10 cellular contexts compared by ENCODE assay signal in the genomic region with DNA sequence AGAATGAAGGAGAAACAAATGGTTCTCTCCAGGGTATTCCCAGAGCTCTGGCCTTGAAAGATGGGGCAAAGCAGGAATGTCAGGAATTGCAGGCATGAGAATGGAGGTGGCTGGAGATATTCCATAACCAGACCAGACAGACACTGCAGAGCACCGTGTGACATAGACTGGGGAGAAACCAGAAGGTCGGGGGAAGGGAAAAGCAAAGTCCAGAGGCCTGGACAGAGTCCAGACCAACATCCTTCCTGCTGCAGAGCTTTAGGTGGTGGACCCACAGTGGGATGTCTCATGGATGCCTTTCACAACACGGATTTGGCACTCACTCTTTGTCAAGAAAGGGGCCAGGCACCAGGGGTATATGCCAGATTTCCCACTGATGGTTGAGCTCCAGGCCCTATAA.
A peak's percentile ranks its signal among the peaks of the same experiment; 100 is the strongest.
DNase-seq lines count a peak whose midpoint lies in the region; ATAC-seq and TF ChIP-seq lines count a peak whose summit lies in the region.
"Had no signal": no experiment of that assay in that cellular context is flagged by ENCODE, and none has a peak within 500 bp of the region (broad histone marks: within the 10 kb centered on the region; RNA-seq: fewer than 3 reads in every experiment).

No MANE protein-coding gene starts in this region.

- H3K4me1 ChIP-seq in foreskin keratinocyte = peaks cover 4% of the 10 kb centered on the region

- peaks cover 60% of the 10 kb centered on the region for H3K4me1 Mint-ChIP-seq in stimulated activated naive CD8-positive, alpha-beta T cell treated with anti-CD3 and anti-CD28 coated beads, Interleukin-15, Interleukin-2, amounts not matched to agents 100 ng/mL and 50 ng/mL, for 24 hours (ENCODE audit: low read depth)
- peaks cover 38% of the 10 kb centered on the region for H3K4me1 Mint-ChIP-seq in activated CD8-positive, alpha-beta T cell treated with anti-CD3 and anti-CD28 coated beads, Interleukin-2, amount 10 ng/mL, durations not matched to agents 7 days and 5 days (ENCODE audit: low read depth)

- no peak overlapping the region for H3K27ac ChIP-seq in foreskin keratinocyte

- POLR2A ChIA-PET in activated CD8-positive, alpha-beta T cell treated with anti-CD3 and anti-CD28 coated beads, Interleukin-2, amount 10 ng/mL, durations not matched to agents 7 days and 5 days (lab: Charles Lee) = interaction anchor here (1.2 kb wide), 1 partner anchor 64 kb away, joined by 3 read pairs; no protein-coding TSS in a partner anchor

- no peak for ATAC-seq in stimulated activated naive CD8-positive, alpha-beta T cell treated with anti-CD3 and anti-CD28 coated beads, Interleukin-15, Interleukin-2, amounts not matched to agents 100 U/mL and 50 U/mL, for 24 hours
- ATAC-seq in activated CD8-positive, alpha-beta T cell treated with anti-CD3 and anti-CD28 coated beads, Interleukin-2, amount 10 ng/mL, durations not matched to agents 7 days and 5 days = no peak
- no peak for ATAC-seq in foreskin keratinocyte

- DNase-seq in stimulated activated naive CD8-positive, alpha-beta T cell treated with anti-CD3 and anti-CD28 coated beads, Interleukin-15, Interleukin-2, amounts not matched to agents 100 U/mL and 50 U/mL, for 24 hours = no peak
- DNase-seq in activated CD8-positive, alpha-beta T cell treated with anti-CD3 and anti-CD28 coated beads, Interleukin-2, amount 10 ng/mL, durations not matched to agents 7 days and 5 days = no peak
- DNase-seq in kidney glomerular epithelial cell (lab: John Stamatoyannopoulos, UW) = peak; percentile 76
- no peak for DNase-seq in NCI-H1694 (lab: John Stamatoyannopoulos, UW)
- no peak for DNase-seq in foreskin keratinocyte
- no peak for DNase-seq in NCI-H2227 treated with DMSO at 0.1 percent for 48 hours (lab: John Stamatoyannopoulos, UW)
- DNase-seq in NCI-H345 treated with DMSO at 0.1 percent for 48 hours (lab: John Stamatoyannopoulos, UW; ENCODE audit: unreplicated experiment) = no peak
- DNase-seq: hippocampal formation, Kasumi-1 had no signal

- CTCF ChIA-PET in activated CD8-positive, alpha-beta T cell treated with anti-CD3 and anti-CD28 coated beads, Interleukin-2, amount 10 ng/mL, durations not matched to agents 7 days and 5 days (lab: Charles Lee) = no interaction called here

- H3K36me3 Mint-ChIP-seq in stimulated activated naive CD8-positive, alpha-beta T cell treated with anti-CD3 and anti-CD28 coated beads, Interleukin-15, Interleukin-2, amounts not matched to agents 100 ng/mL and 50 ng/mL, for 24 hours (ENCODE audit: low read depth) = peaks cover 31% of the 10 kb centered on the region
- peaks cover 37% of the 10 kb centered on the region for H3K36me3 Mint-ChIP-seq in activated CD8-positive, alpha-beta T cell treated with anti-CD3 and anti-CD28 coated beads, Interleukin-2, amount 10 ng/mL, durations not matched to agents 7 days and 5 days (ENCODE audit: low read depth)

- peaks cover 9% of the 10 kb centered on the region for H3K27me3 Mint-ChIP-seq in stimulated activated naive CD8-positive, alpha-beta T cell treated with anti-CD3 and anti-CD28 coated beads, Interleukin-15, Interleukin-2, amounts not matched to agents 100 ng/mL and 50 ng/mL, for 24 hours
- no peaks in the 10 kb centered on the region for H3K27me3 Mint-ChIP-seq in activated CD8-positive, alpha-beta T cell treated with anti-CD3 and anti-CD28 coated beads, Interleukin-2, amount 10 ng/mL, durations not matched to agents 7 days and 5 days (ENCODE audit: low read depth)

- no peak overlapping the region for H3K4me3 Mint-ChIP-seq in stimulated activated naive CD8-positive, alpha-beta T cell treated with anti-CD3 and anti-CD28 coated beads, Interleukin-15, Interleukin-2, amounts not matched to agents 100 ng/mL and 50 ng/mL, for 24 hours
- H3K4me3 Mint-ChIP-seq in activated CD8-positive, alpha-beta T cell treated with anti-CD3 and anti-CD28 coated beads, Interleukin-2, amount 10 ng/mL, durations not matched to agents 7 days and 5 days = no peak overlapping the region

- peaks cover 17% of the 10 kb centered on the region for H3K9me3 Mint-ChIP-seq in stimulated activated naive CD8-positive, alpha-beta T cell treated with anti-CD3 and anti-CD28 coated beads, Interleukin-15, Interleukin-2, amounts not matched to agents 100 ng/mL and 50 ng/mL, for 24 hours
- H3K9me3 Mint-ChIP-seq in activated CD8-positive, alpha-beta T cell treated with anti-CD3 and anti-CD28 coated beads, Interleukin-2, amount 10 ng/mL, durations not matched to agents 7 days and 5 days (ENCODE audit: insufficient read depth) = peaks cover 25% of the 10 kb centered on the region

- H3K27ac Mint-ChIP-seq in stimulated activated naive CD8-positive, alpha-beta T cell treated with anti-CD3 and anti-CD28 coated beads, Interleukin-15, Interleukin-2, amounts not matched to agents 100 ng/mL and 50 ng/mL, for 24 hours = peak overlapping the region; percentile 6
- peak overlapping the region; percentile 99 for H3K27ac Mint-ChIP-seq in activated CD8-positive, alpha-beta T cell treated with anti-CD3 and anti-CD28 coated beads, Interleukin-2, amount 10 ng/mL, durations not matched to agents 7 days and 5 days

- no peak for TF ChIP-seq CTCF in foreskin keratinocyte (conservative IDR thresholded peaks at IDR 0.05)

- H3K27me3 ChIP-seq in foreskin keratinocyte = no peaks in the 10 kb centered on the region
